29 cellular contexts compared by ENCODE assay signal in the genomic region with DNA sequence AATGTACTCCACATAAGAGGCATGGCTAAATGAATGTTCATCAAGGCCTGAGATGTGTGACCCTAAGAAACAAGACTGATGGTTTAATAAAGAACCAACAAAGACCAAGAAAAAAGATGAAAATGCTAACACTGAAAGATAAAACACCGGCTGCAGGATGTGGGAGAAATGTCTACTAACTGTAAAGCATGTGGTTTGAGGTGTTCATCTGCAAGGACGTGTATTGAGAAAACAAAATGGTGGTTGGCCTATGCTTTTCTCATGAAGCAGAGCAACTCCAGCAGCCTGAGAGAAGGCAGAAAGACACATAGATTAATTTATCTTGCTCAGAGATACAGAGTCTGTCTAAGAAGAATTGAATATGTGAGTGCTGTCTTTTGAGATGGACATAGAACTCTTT.
"Had no signal": no experiment of that assay in that cellular context is flagged by ENCODE, and none has a peak within 500 bp of the region (broad histone marks: within the 10 kb centered on the region; RNA-seq: fewer than 3 reads in every experiment).

No MANE protein-coding gene starts in this region.

- H3K4me3 Mint-ChIP-seq: activated B cell treated with CpG ODN at 0.5 μM for 24 hours; activated CD8-positive, alpha-beta T cell treated with anti-CD3 and anti-CD28 coated beads for 36 hours; activated naive CD8-positive, alpha-beta T cell; activated T-cell treated with anti-CD3 and anti-CD28 coated beads, Interleukin-2, amount 50 U/mL, for 4 hours; activated T-helper 17 cell treated with anti-CD3 and anti-CD28 coated beads, Interleukin-2, amount 50 U/mL, for 72 hours; T-helper 17 cell; T-helper 2 cell treated with Interferon-gamma antibody and Interleukin-4, amounts not matched to agents 5 μg/mL and 100 μg/mL, for 36 hours had no signal

- H3K27ac Mint-ChIP-seq: activated B cell treated with CpG ODN at 0.5 μM for 24 hours; activated CD8-positive, alpha-beta T cell treated with anti-CD3 and anti-CD28 coated beads for 36 hours; activated naive CD8-positive, alpha-beta T cell; activated T-helper 17 cell treated with anti-CD3 and anti-CD28 coated beads, Interleukin-2, amount 50 U/mL, for 72 hours; T-helper 17 cell; T-helper 2 cell treated with Interferon-gamma antibody and Interleukin-4, amounts not matched to agents 5 μg/mL and 100 μg/mL, for 36 hours had no signal

- H3K27me3 ChIP-seq: brain microvascular endothelial cell, colonic mucosa, esophagus squamous epithelium, gastroesophageal sphincter had no signal

- DNase-seq: activated B cell treated with CpG ODN at 0.5 μM for 24 hours; activated CD4-positive, alpha-beta T cell treated with anti-CD3 and anti-CD28 coated beads for 48 hours; activated CD4-positive, alpha-beta T cell treated with anti-CD3 and anti-CD28 coated beads, Interleukin-2, amount 50 U/mL, for 1 hour; activated CD4-positive, alpha-beta T cell treated with anti-CD3 and anti-CD28 coated beads, Interleukin-2, amount 50 U/mL, for 48 hours; activated CD8-positive, alpha-beta memory T cell treated with anti-CD3 and anti-CD28 coated beads for 24 hours; activated CD8-positive, alpha-beta T cell treated with anti-CD3 and anti-CD28 coated beads for 36 hours; activated effector memory CD4-positive, alpha-beta T cell treated with Interleukin-2 at 50 U/mL for 16 hours; activated gamma-delta T cell treated with Interleukin-2 at 50 U/mL for 16 hours; activated naive CD4-positive, alpha-beta T cell treated with anti-CD3 and anti-CD28 coated beads, Interleukin-2, amount 50 U/mL, for 16 hours; activated naive CD4-positive, alpha-beta T cell treated with Interleukin-2 at 50 U/mL for 16 hours; activated T-cell treated with anti-CD3 and anti-CD28 coated beads, Interleukin-2, amount 50 U/mL, for 4 hours; amniotic stem cell; anterior cingulate cortex; brain microvascular endothelial cell; caudate nucleus; colonic mucosa; effector CD8-positive, alpha-beta T cell; esophagus squamous epithelium; foreskin melanocyte; T-helper 1 cell; T-helper 17 cell; T1000; WERI-Rb-1 had no signal

- H3K4me1 ChIP-seq: colonic mucosa, esophagus squamous epithelium had no signal

- H3K27me3 Mint-ChIP-seq: activated B cell treated with CpG ODN at 0.5 μM for 24 hours had no signal

- H3K4me3 ChIP-seq: colonic mucosa, esophagus squamous epithelium, gastroesophageal sphincter had no signal

- H3K9me3 Mint-ChIP-seq: activated B cell treated with CpG ODN at 0.5 μM for 24 hours; activated CD8-positive, alpha-beta T cell treated with anti-CD3 and anti-CD28 coated beads for 36 hours; activated T-cell treated with anti-CD3 and anti-CD28 coated beads, Interleukin-2, amount 50 U/mL, for 4 hours; activated T-helper 17 cell treated with anti-CD3 and anti-CD28 coated beads, Interleukin-2, amount 50 U/mL, for 72 hours; T-helper 2 cell treated with Interferon-gamma antibody and Interleukin-4, amounts not matched to agents 5 μg/mL and 100 μg/mL, for 36 hours had no signal

- H3K9me3 ChIP-seq: colonic mucosa, esophagus squamous epithelium, gastroesophageal sphincter had no signal

- ATAC-seq: activated CD4-positive, CD25-positive, alpha-beta regulatory T cell treated with anti-CD3 and anti-CD28 coated beads, Interleukin-2, amount 50 U/mL, for 24 hours; activated CD8-positive, alpha-beta T cell treated with anti-CD3 and anti-CD28 coated beads for 36 hours; activated T-cell treated with anti-CD3 and anti-CD28 coated beads, Interleukin-2, amount 50 U/mL, for 4 hours; activated T-helper 17 cell treated with anti-CD3 and anti-CD28 coated beads, Interleukin-2, amount 50 U/mL, for 72 hours; gastroesophageal sphincter; T-helper 17 cell had no signal

- H3K36me3 ChIP-seq: brain microvascular endothelial cell, colonic mucosa, esophagus squamous epithelium, gastroesophageal sphincter, WERI-Rb-1 had no signal

- H3K27ac ChIP-seq: brain microvascular endothelial cell, colonic mucosa, epithelial cell of prostate, esophagus squamous epithelium, WERI-Rb-1 had no signal

- H3K4me1 Mint-ChIP-seq: activated B cell treated with CpG ODN at 0.5 μM for 24 hours; activated T-helper 17 cell treated with anti-CD3 and anti-CD28 coated beads, Interleukin-2, amount 50 U/mL, for 72 hours; T-helper 17 cell had no signal
